In genomic region chr4:143513314-143514211, GRCh38 we compare ENCODE assay signal across 1 cellular context.
TF ChIP-seq lines count a peak whose summit lies in the region.

Gene SMARCA5 (plus strand): TSS chr4:143513702. CDS start chr4:143513925, 223 bp downstream.

TF ChIP-seq in H1, 55 proteins besides CTCF, POLR2A, EP300 and RAD21 (continued from another document):
- no peak for TF ChIP-seq E2F6 (IDR thresholded peaks at IDR 0.05)
- TF ChIP-seq POLR2AphosphoS5 (IDR thresholded peaks at IDR 0.05; ENCODE audit: low read depth, low read length), result peak; percentile 92
- no peak for TF ChIP-seq GTF2F1 (IDR thresholded peaks at IDR 0.05; ENCODE audit: borderline replicate concordance, low read depth, low read length)
- TF ChIP-seq SAP30 (IDR thresholded peaks at IDR 0.05; ENCODE audit: insufficient read depth, insufficient replicate concordance, low read length), result no peak
- 0 out of 2 replicates have a peak, but pooled peaks have one; percentile 35 for TF ChIP-seq ATF2 (IDR thresholded peaks at IDR 0.05; ENCODE audit: low read length)
- peak; percentile 84 for TF ChIP-seq TBP (IDR thresholded peaks at IDR 0.05; ENCODE audit: low read depth, low read length)
- TF ChIP-seq FOSL1 (IDR thresholded peaks at IDR 0.05; ENCODE audit: insufficient read depth, low read depth, low read length), result no peak
- TF ChIP-seq CHD1 (IDR thresholded peaks at IDR 0.05; ENCODE audit: low read depth, low read length), result no peak
- no peak for TF ChIP-seq MAFK (IDR thresholded peaks at IDR 0.05; ENCODE audit: low read depth, low read length)
- TF ChIP-seq NANOG (IDR thresholded peaks at IDR 0.05; ENCODE audit: insufficient read depth, low read depth, low read length, poor library complexity, severe bottlenecking), result no peak
- peak; percentile 92 for TF ChIP-seq TAF1 (IDR thresholded peaks at IDR 0.05; ENCODE audit: low read depth, low read length)
- no peak for TF ChIP-seq CEBPB (IDR thresholded peaks at IDR 0.05; ENCODE audit: low read depth, low read length)
- no peak for TF ChIP-seq SRF (IDR thresholded peaks at IDR 0.05; ENCODE audit: low read depth, low read length)
- peak; percentile 73 for TF ChIP-seq TAF7 (optimal IDR thresholded peaks at IDR 0.05; ENCODE audit: borderline replicate concordance, low read depth, low read length)
- TF ChIP-seq BACH1 (IDR thresholded peaks at IDR 0.05; ENCODE audit: low read length), result no peak
- no peak for TF ChIP-seq HDAC6 (IDR thresholded peaks at IDR 0.05; ENCODE audit: low read depth, low read length)
- no peak for TF ChIP-seq SIRT6 (IDR thresholded peaks at IDR 0.05; ENCODE audit: low read length)
- TF ChIP-seq USF2 (IDR thresholded peaks at IDR 0.05; ENCODE audit: low read length), result no peak
- peak; percentile 97 for TF ChIP-seq CHD2 (IDR thresholded peaks at IDR 0.05; ENCODE audit: low read length)
- TF ChIP-seq ASH2L (IDR thresholded peaks at IDR 0.05; ENCODE audit: low read length), result peak; percentile 48
